In the genomic region with DNA sequence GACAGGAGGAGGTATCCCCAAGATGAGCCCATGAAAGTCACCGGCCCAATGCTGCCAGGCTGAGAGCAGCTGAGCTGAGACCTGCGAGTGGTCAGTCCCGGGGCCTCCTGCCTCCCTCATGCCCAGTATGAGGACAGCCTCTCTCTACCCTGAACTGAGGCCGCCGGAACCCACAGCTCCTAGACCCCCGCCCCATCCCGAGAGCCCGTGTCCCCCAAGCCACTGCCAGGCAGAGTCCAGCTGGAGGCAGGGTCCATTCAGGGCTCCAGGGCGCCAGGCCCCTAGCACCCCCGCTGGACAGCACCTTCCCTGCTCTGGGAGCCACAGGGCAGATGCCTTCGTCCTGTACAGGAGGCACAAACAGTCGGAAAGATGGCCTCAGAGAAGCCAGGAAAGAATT, we compare ENCODE assay signal across 23 cellular contexts. TPM values are rescaled to one million over a fixed set of nuclear protein-coding genes. Genes with fewer than 3 reads are reported as not detected.
DNase-seq lines count a peak whose midpoint lies in the region; ATAC-seq and TF ChIP-seq lines count a peak whose summit lies in the region.
"Had no signal": no experiment of that assay in that cellular context is flagged by ENCODE, and none has a peak within 500 bp of the region (broad histone marks: within the 10 kb centered on the region; RNA-seq: fewer than 3 reads in every experiment).

No MANE protein-coding gene starts in this region.

- TF ChIP-seq CTCF in endodermal cell (conservative IDR thresholded peaks at IDR 0.05) (no peak), progenitor cell of endocrine pancreas (IDR thresholded peaks at IDR 0.05; ENCODE audit: unreplicated experiment) (no peak), GM20000 (IDR thresholded peaks at IDR 0.05; ENCODE audit: extremely low read depth, missing control alignments) (no peak)

- H3K4me1 Mint-ChIP-seq in T-helper 17 cell (peaks cover 30% of the 10 kb centered on the region), endodermal cell (peaks cover 27% of the 10 kb centered on the region), progenitor cell of endocrine pancreas (ENCODE audit: low read depth) (peaks cover 17% of the 10 kb centered on the region)

- H3K27ac Mint-ChIP-seq in T-helper 17 cell: peak overlapping the region; percentile 9
- no peak overlapping the region for H3K27ac Mint-ChIP-seq in endodermal cell
- H3K27ac Mint-ChIP-seq in progenitor cell of endocrine pancreas: peak overlapping the region; percentile 37
- H3K27ac Mint-ChIP-seq: activated naive CD8-positive, alpha-beta T cell treated with anti-CD3 and anti-CD28 coated beads, Interleukin-2, amount 10 ng/mL, durations not matched to agents 7 days and 5 days; HFFc6; IgD-negative memory B cell had no signal

- H3K4me1 ChIP-seq in BLaER1 treated with 17β-estradiol and CSF1 and Interleukin-3, amounts not matched to agents 10 nM and 100 nM: peaks cover 51 to 96% (median 87%) of the 10 kb centered on the region in 10 experiments
- H3K4me1 ChIP-seq in endodermal cell (ENCODE audit: control insufficient read depth, insufficient read depth, low read length): peaks cover 5% of the 10 kb centered on the region

- H3K27ac ChIP-seq in BLaER1 treated with 17β-estradiol and CSF1 and Interleukin-3, amounts not matched to agents 10 nM and 100 nM: peak overlapping the region in 2 of 11 experiments; percentile 54 to 76; a peak in 2 of 22 replicates
- peak overlapping the region; percentile 78 for H3K27ac ChIP-seq in endodermal cell (ENCODE audit: low read depth, low read length)
- H3K27ac ChIP-seq: psoas muscle had no signal

- no peaks in the 10 kb centered on the region for H3K27me3 ChIP-seq in BLaER1 treated with 17β-estradiol and CSF1 and Interleukin-3, amounts not matched to agents 10 nM and 100 nM
- no peaks in the 10 kb centered on the region for H3K27me3 ChIP-seq in endodermal cell (ENCODE audit: control insufficient read depth, insufficient read depth, low read length, poor library complexity, severe bottlenecking)
- H3K27me3 ChIP-seq: esophagus muscularis mucosa had no signal

- peaks cover 3% of the 10 kb centered on the region for H3K36me3 Mint-ChIP-seq in T-helper 17 cell (ENCODE audit: low read depth)
- peaks cover 15% of the 10 kb centered on the region for H3K36me3 Mint-ChIP-seq in endodermal cell (ENCODE audit: low read depth)
- H3K36me3 Mint-ChIP-seq in progenitor cell of endocrine pancreas (ENCODE audit: insufficient read depth): peaks cover 11% of the 10 kb centered on the region
- H3K36me3 Mint-ChIP-seq: IgD-negative memory B cell had no signal

- H3K4me3 Mint-ChIP-seq in T-helper 17 cell: no peak overlapping the region
- no peak overlapping the region for H3K4me3 Mint-ChIP-seq in endodermal cell
- H3K4me3 Mint-ChIP-seq in progenitor cell of endocrine pancreas (ENCODE audit: low read depth): no peak overlapping the region
- H3K4me3 Mint-ChIP-seq: activated naive CD8-positive, alpha-beta T cell treated with anti-CD3 and anti-CD28 coated beads, Interleukin-2, amount 10 ng/mL, durations not matched to agents 7 days and 5 days; CD14-positive monocyte; HFFc6 had no signal

- peaks cover 4 to 8% (median 6%) of the 10 kb centered on the region in 11 experiments; a peak in 20 of 22 replicates for H3K9me3 ChIP-seq in BLaER1 treated with 17β-estradiol and CSF1 and Interleukin-3, amounts not matched to agents 10 nM and 100 nM (replicated peaks in 1 of 11)
- H3K9me3 ChIP-seq in T-helper 17 cell (ENCODE audit: control insufficient read depth, low read length, poor library complexity, severe bottlenecking) (no peaks in the 10 kb centered on the region), endodermal cell (ENCODE audit: control insufficient read depth, low read length) (peaks cover 4% of the 10 kb centered on the region)
- H3K9me3 ChIP-seq: esophagus muscularis mucosa, psoas muscle had no signal

- H3K4me3 ChIP-seq in BLaER1 treated with 17β-estradiol and CSF1 and Interleukin-3, amounts not matched to agents 10 nM and 100 nM: no peak overlapping the region
- H3K4me3 ChIP-seq in endodermal cell (ENCODE audit: low read length): no peak overlapping the region
- H3K4me3 ChIP-seq: esophagus muscularis mucosa, lung, psoas muscle, skin epidermis had no signal

- peak overlapping the region in 9 of 11 experiments; percentile 67 to 94 (median 81); a peak in 17 of 22 replicates for H3K4me2 ChIP-seq in BLaER1 treated with 17β-estradiol and CSF1 and Interleukin-3, amounts not matched to agents 10 nM and 100 nM

- no peak for ATAC-seq in T-helper 17 cell
- ATAC-seq in GM21786 (IDR thresholded peaks at IDR 0.05; ENCODE audit: unreplicated experiment): no peak
- ATAC-seq: psoas muscle had no signal

- peaks cover 65 to 100% (median 91%) of the 10 kb centered on the region in 11 experiments for H4K20me1 ChIP-seq in BLaER1 treated with 17β-estradiol and CSF1 and Interleukin-3, amounts not matched to agents 10 nM and 100 nM

- H3K27me3 Mint-ChIP-seq in T-helper 17 cell: no peaks in the 10 kb centered on the region
- no peaks in the 10 kb centered on the region for H3K27me3 Mint-ChIP-seq in endodermal cell (ENCODE audit: insufficient read depth)
- no peaks in the 10 kb centered on the region for H3K27me3 Mint-ChIP-seq in progenitor cell of endocrine pancreas
- H3K27me3 Mint-ChIP-seq: activated naive CD8-positive, alpha-beta T cell treated with anti-CD3 and anti-CD28 coated beads, Interleukin-2, amount 10 ng/mL, durations not matched to agents 7 days and 5 days; IgD-negative memory B cell had no signal

- H3K36me3 ChIP-seq in BLaER1 treated with 17β-estradiol and CSF1 and Interleukin-3, amounts not matched to agents 10 nM and 100 nM: peaks cover under 1 to 42% (median 28%) of the 10 kb centered on the region in 11 experiments; a peak in 18 of 22 replicates
- peaks cover 2% of the 10 kb centered on the region for H3K36me3 ChIP-seq in endodermal cell (ENCODE audit: control insufficient read depth, insufficient read depth, low read length)
- H3K36me3 ChIP-seq: esophagus muscularis mucosa had no signal

- 90 to 92% methylated on average over 9 to 12 of the region's 12 CpGs for WGBS in endodermal cell (ENCODE audit: insufficient coverage in 1 of 2, insufficient read length in 1 of 2), 2 experiments

- H3K9me3 Mint-ChIP-seq in endodermal cell (peaks cover 8% of the 10 kb centered on the region), progenitor cell of endocrine pancreas (ENCODE audit: low read depth) (peaks cover 4% of the 10 kb centered on the region)
- H3K9me3 Mint-ChIP-seq: activated naive CD8-positive, alpha-beta T cell treated with anti-CD3 and anti-CD28 coated beads, Interleukin-2, amount 10 ng/mL, durations not matched to agents 7 days and 5 days; CD14-positive monocyte; HFFc6 had no signal

- DNase-seq in T-helper 17 cell: no peak
- no peak for DNase-seq in endodermal cell
- no peak for DNase-seq in progenitor cell of endocrine pancreas (ENCODE audit: low spot score, unreplicated experiment)
- no peak for DNase-seq in GM20000 (ENCODE audit: low spot score)
- no peak for DNase-seq in kidney glomerular epithelial cell (lab: John Stamatoyannopoulos, UW)
- DNase-seq in NCI-H2107 (lab: John Stamatoyannopoulos, UW): no peak
- DNase-seq: activated CD4-positive, alpha-beta T cell treated with anti-CD3 and anti-CD28 coated beads, Interleukin-2, amount 50 U/mL, for 48 hours; activated CD4-positive, CD25-positive, alpha-beta regulatory T cell; activated naive CD8-positive, alpha-beta T cell treated with anti-CD3 and anti-CD28 coated beads, Interleukin-2, amount 10 ng/mL, durations not matched to agents 7 days and 5 days; HFFc6; NCI-H2029 treated with DMSO at 0.1 percent for 48 hours; NCI-H345; NCI-H82; stimulated activated CD4-positive, alpha-beta T cell treated with anti-CD3 and anti-CD28 coated beads, Interleukin-1b, Interleukin-23, amount 100 ng/mL, for 48 hours; SW 1271 had no signal

- H3K9ac ChIP-seq in BLaER1 treated with 17β-estradiol and CSF1 and Interleukin-3, amounts not matched to agents 10 nM and 100 nM: peak overlapping the region in 6 of 11 experiments; percentile 18 to 36 (median 20); a peak in 5 of 22 replicates
- H3K9ac ChIP-seq in endodermal cell (ENCODE audit: extremely low read depth, low read length, poor library complexity, severe bottlenecking): no peak overlapping the region

RNA-seq across cellular contexts. Expression of a gene that starts 38.7 kb away (rescaled TPM):
- total RNA-seq in T-helper 17 cell (10 to 100 TPM; 27.1 to 30.3 TPM), endodermal cell (10 to 100 TPM; 50.1 to 51.8 TPM), progenitor cell of endocrine pancreas (93.6 and 106 TPM in 2 replicates)
- 57.3 TPM for polyA plus RNA-seq in endodermal cell (2013, experiment 1 of 2)
- 47.7 TPM for polyA plus RNA-seq in endodermal cell (2013, experiment 2 of 2)
